ENCODE assay signal across 8 cellular contexts in the genomic region with DNA sequence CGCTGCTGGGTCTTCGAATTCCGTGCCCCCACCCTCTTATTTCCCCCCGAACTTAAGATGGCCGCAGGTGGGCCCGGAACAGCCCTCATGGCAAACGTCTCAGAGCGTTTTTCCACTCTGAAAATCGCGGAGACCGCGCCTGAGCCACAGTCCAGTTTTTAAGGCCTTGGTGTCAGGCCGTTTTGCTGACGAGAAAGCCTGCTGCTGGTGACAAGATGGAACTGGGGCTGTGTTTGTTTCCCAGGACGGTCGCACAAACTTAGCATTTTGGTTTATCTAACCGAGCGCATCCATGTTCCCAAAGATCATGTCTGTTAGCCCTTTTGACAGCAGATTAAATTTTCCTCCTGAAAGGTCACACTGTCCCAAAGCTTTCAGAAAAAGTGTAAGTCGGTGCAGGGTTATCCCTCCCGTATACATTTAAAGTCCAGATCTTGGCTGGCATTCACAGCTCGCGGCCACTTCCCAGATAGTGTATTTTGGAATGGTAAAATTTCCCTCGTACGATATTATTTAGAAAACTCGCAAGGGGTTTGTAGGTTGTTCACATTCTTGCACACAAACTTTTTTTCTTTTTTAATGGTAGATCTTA. TPM values are rescaled to one million over a fixed set of nuclear protein-coding genes. Genes with fewer than 3 reads are reported as not detected.
DNase-seq lines count a peak whose midpoint lies in the region; ATAC-seq and TF ChIP-seq lines count a peak whose summit lies in the region.

No MANE protein-coding gene starts in this region.

- H3K27ac ChIP-seq in 22Rv1 (peak overlapping the region; percentile 94), adipose tissue (ENCODE audit: low read depth, low read length) (peak overlapping the region; percentile 98), skin epidermis (peak overlapping the region; percentile 94 to 100 (median 98))

- peak overlapping the region; percentile 62 for H3K4me3 ChIP-seq in iPS-11a (ENCODE audit: low read depth, low read length)
- H3K4me3 ChIP-seq in skin epidermis, result peak overlapping the region; percentile 67 to 83 (median 74)

- no peak for TF ChIP-seq CTCF in 22Rv1 (IDR thresholded peaks at IDR 0.05)

- DNase-seq in NCI-H146 treated with DMSO at 0.1 percent for 48 hours (lab: John Stamatoyannopoulos, UW; ENCODE audit: unreplicated experiment) (peak; percentile 45), mucosa of gallbladder (ENCODE audit: low spot score) (no peak)

- WGBS in adipose tissue, 3 donors, result 0% methylated on average over 25 of the region's 25 CpGs

- peak; percentile 52 for ATAC-seq in GM18498 (IDR thresholded peaks at IDR 0.05; ENCODE audit: unreplicated experiment)
- peak; percentile 43 for ATAC-seq in HG02840 (IDR thresholded peaks at IDR 0.05; ENCODE audit: low FRiP score, unreplicated experiment)

RNA-seq across cellular contexts. Expression of a gene that starts 0.8 kb away (rescaled TPM):
- 10 to 100 TPM; 12.6 to 20.6 (median 18.8) TPM for polyA plus RNA-seq in adipose tissue
- 54.1 TPM for total RNA-seq in mucosa of gallbladder
